ENCODE assay signal across 1 cellular context in the genomic region with DNA sequence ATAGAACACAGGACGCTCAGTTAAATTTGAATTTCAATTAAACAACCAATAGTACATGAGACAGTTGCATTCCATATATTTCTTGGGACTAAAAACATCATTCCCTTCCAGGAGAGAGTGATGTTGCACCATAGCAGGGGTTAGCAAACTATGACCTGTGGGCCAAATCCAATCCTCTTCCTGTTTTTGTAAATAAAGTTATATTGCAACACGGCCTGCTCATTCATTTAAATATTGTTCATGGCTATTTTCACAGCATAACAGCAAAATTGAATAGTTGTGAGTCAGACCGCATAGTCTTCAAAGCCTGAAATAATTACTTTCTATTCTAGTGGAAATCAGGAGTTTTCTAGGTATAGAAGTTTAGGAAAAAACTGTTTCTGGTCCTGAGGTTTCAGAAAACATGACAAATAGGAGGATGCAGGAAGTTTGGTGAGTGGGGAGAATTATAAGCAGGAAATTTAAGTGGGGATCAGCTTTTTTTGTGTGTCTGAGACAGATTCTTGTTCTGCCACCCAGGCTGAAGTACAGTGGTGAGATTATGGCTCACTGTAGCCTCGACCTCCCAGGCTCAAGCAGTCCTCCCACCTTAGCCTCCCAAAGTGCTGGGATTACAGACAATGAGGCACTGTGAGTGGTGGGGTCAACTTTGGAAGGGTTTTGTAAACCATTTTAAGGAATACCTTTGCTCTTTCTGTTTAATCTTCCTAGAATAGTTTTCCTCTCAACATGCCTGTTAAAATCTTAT.
TF ChIP-seq lines count a peak whose summit lies in the region.

No MANE protein-coding gene starts in this region.

TF ChIP-seq in HepG2, 621 proteins besides CTCF, POLR2A, EP300 and RAD21 (continued from another document and continues in another):
- TF ChIP-seq ZNF660 (CRISPR knock-in tag; IDR thresholded peaks at IDR 0.05; ENCODE audit: borderline replicate concordance, low read depth) (no peak), CSRNP2 (CRISPR knock-in tag; conservative IDR thresholded peaks at IDR 0.05; ENCODE audit: low read depth) (no peak), ZBTB1 (CRISPR knock-in tag; IDR thresholded peaks at IDR 0.05; ENCODE audit: borderline replicate concordance) (no peak), CREB3 (CRISPR knock-in tag; IDR thresholded peaks at IDR 0.05) (no peak), ZNF891 (CRISPR knock-in tag; IDR thresholded peaks at IDR 0.05) (no peak), TFAP4 (IDR thresholded peaks at IDR 0.05; ENCODE audit: borderline replicate concordance, low read depth) (no peak), ZIK1 (CRISPR knock-in tag; IDR thresholded peaks at IDR 0.05; ENCODE audit: borderline replicate concordance, low read depth) (no peak), HIVEP1 (CRISPR knock-in tag; IDR thresholded peaks at IDR 0.05) (no peak), SIN3B (IDR thresholded peaks at IDR 0.05; ENCODE audit: low read length) (no peak), ZNF674 (CRISPR knock-in tag; IDR thresholded peaks at IDR 0.05; ENCODE audit: low read depth) (no peak), KDM4B (CRISPR knock-in tag; IDR thresholded peaks at IDR 0.05) (no peak), SRF (IDR thresholded peaks at IDR 0.05; ENCODE audit: low read depth, low read length) (no peak), ZNF484 (CRISPR knock-in tag; IDR thresholded peaks at IDR 0.05; ENCODE audit: borderline replicate concordance, low read depth) (no peak), MTA1 (CRISPR knock-in tag; IDR thresholded peaks at IDR 0.05; ENCODE audit: borderline replicate concordance) (no peak), EHMT2 (IDR thresholded peaks at IDR 0.05; ENCODE audit: borderline replicate concordance, low read depth, low read length) (no peak), IKZF1 (IDR thresholded peaks at IDR 0.05) (no peak), RFX5 (IDR thresholded peaks at IDR 0.05; ENCODE audit: low read depth, low read length) (no peak), CENPT (CRISPR knock-in tag; IDR thresholded peaks at IDR 0.05; ENCODE audit: low read depth) (no peak), EZH2 (conservative IDR thresholded peaks at IDR 0.05; ENCODE audit: low read depth, low read length) (no peak), E2F5 (CRISPR knock-in tag; conservative IDR thresholded peaks at IDR 0.05) (no peak), KDM5B (CRISPR knock-in tag; IDR thresholded peaks at IDR 0.05; ENCODE audit: borderline replicate concordance) (no peak), MZF1 (CRISPR knock-in tag; IDR thresholded peaks at IDR 0.05; ENCODE audit: borderline replicate concordance) (no peak), TEAD2 (CRISPR knock-in tag; IDR thresholded peaks at IDR 0.05) (no peak), ZNF720 (CRISPR knock-in tag; IDR thresholded peaks at IDR 0.05) (no peak), SIX1 (CRISPR knock-in tag; IDR thresholded peaks at IDR 0.05; ENCODE audit: borderline replicate concordance) (no peak), ARID2 (CRISPR knock-in tag; IDR thresholded peaks at IDR 0.05; ENCODE audit: borderline replicate concordance) (no peak), ZNF276 (CRISPR knock-in tag; IDR thresholded peaks at IDR 0.05; ENCODE audit: low read depth) (no peak), ZNF496 (CRISPR knock-in tag; IDR thresholded peaks at IDR 0.05; ENCODE audit: insufficient replicate concordance) (no peak), BRF2 (CRISPR knock-in tag; IDR thresholded peaks at IDR 0.05) (no peak), ZNF652 (CRISPR knock-in tag; IDR thresholded peaks at IDR 0.05; ENCODE audit: borderline replicate concordance, low read depth) (no peak), REXO4 (CRISPR knock-in tag; IDR thresholded peaks at IDR 0.05; ENCODE audit: borderline replicate concordance) (no peak), HOXA9 (CRISPR knock-in tag; IDR thresholded peaks at IDR 0.05; ENCODE audit: borderline replicate concordance) (no peak), ZNF556 (CRISPR knock-in tag; IDR thresholded peaks at IDR 0.05; ENCODE audit: borderline replicate concordance) (0 out of 2 replicates have a peak, but pooled peaks have one; percentile 43), ZNF572 (CRISPR knock-in tag; IDR thresholded peaks at IDR 0.05) (no peak)
- TF ChIP-seq, protein P1, sequence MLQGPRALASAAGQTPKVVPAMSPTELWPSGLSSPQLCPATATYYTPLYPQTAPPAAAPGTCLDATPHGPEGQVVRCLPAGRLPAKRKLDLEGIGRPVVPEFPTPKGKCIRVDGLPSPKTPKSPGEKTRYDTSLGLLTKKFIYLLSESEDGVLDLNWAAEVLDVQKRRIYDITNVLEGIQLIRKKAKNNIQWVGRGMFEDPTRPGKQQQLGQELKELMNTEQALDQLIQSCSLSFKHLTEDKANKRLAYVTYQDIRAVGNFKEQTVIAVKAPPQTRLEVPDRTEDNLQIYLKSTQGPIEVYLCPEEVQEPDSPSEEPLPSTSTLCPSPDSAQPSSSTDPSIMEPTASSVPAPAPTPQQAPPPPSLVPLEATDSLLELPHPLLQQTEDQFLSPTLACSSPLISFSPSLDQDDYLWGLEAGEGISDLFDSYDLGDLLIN (CRISPR knock-in tag; IDR thresholded peaks at IDR 0.05; ENCODE audit: borderline replicate concordance), result no peak
- TF ChIP-seq, protein P2, sequence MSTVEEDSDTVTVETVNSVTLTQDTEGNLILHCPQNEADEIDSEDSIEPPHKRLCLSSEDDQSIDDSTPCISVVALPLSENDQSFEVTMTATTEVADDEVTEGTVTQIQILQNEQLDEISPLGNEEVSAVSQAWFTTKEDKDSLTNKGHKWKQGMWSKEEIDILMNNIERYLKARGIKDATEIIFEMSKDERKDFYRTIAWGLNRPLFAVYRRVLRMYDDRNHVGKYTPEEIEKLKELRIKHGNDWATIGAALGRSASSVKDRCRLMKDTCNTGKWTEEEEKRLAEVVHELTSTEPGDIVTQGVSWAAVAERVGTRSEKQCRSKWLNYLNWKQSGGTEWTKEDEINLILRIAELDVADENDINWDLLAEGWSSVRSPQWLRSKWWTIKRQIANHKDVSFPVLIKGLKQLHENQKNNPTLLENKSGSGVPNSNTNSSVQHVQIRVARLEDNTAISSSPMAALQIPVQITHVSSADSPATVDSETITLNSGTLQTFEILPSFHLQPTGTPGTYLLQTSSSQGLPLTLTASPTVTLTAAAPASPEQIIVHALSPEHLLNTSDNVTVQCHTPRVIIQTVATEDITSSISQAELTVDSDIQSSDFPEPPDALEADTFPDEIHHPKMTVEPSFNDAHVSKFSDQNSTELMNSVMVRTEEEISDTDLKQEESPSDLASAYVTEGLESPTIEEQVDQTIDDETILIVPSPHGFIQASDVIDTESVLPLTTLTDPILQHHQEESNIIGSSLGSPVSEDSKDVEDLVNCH (CRISPR knock-in tag; IDR thresholded peaks at IDR 0.05), result no peak
- TF ChIP-seq, protein P3, sequence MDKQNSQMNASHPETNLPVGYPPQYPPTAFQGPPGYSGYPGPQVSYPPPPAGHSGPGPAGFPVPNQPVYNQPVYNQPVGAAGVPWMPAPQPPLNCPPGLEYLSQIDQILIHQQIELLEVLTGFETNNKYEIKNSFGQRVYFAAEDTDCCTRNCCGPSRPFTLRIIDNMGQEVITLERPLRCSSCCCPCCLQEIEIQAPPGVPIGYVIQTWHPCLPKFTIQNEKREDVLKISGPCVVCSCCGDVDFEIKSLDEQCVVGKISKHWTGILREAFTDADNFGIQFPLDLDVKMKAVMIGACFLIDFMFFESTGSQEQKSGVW (CRISPR knock-in tag; IDR thresholded peaks at IDR 0.05; ENCODE audit: borderline replicate concordance), result no peak
- TF ChIP-seq, protein P4, sequence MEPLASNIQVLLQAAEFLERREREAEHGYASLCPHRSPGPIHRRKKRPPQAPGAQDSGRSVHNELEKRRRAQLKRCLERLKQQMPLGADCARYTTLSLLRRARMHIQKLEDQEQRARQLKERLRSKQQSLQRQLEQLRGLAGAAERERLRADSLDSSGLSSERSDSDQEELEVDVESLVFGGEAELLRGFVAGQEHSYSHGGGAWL (CRISPR knock-in tag; IDR thresholded peaks at IDR 0.05), result no peak
- TF ChIP-seq, protein P5, sequence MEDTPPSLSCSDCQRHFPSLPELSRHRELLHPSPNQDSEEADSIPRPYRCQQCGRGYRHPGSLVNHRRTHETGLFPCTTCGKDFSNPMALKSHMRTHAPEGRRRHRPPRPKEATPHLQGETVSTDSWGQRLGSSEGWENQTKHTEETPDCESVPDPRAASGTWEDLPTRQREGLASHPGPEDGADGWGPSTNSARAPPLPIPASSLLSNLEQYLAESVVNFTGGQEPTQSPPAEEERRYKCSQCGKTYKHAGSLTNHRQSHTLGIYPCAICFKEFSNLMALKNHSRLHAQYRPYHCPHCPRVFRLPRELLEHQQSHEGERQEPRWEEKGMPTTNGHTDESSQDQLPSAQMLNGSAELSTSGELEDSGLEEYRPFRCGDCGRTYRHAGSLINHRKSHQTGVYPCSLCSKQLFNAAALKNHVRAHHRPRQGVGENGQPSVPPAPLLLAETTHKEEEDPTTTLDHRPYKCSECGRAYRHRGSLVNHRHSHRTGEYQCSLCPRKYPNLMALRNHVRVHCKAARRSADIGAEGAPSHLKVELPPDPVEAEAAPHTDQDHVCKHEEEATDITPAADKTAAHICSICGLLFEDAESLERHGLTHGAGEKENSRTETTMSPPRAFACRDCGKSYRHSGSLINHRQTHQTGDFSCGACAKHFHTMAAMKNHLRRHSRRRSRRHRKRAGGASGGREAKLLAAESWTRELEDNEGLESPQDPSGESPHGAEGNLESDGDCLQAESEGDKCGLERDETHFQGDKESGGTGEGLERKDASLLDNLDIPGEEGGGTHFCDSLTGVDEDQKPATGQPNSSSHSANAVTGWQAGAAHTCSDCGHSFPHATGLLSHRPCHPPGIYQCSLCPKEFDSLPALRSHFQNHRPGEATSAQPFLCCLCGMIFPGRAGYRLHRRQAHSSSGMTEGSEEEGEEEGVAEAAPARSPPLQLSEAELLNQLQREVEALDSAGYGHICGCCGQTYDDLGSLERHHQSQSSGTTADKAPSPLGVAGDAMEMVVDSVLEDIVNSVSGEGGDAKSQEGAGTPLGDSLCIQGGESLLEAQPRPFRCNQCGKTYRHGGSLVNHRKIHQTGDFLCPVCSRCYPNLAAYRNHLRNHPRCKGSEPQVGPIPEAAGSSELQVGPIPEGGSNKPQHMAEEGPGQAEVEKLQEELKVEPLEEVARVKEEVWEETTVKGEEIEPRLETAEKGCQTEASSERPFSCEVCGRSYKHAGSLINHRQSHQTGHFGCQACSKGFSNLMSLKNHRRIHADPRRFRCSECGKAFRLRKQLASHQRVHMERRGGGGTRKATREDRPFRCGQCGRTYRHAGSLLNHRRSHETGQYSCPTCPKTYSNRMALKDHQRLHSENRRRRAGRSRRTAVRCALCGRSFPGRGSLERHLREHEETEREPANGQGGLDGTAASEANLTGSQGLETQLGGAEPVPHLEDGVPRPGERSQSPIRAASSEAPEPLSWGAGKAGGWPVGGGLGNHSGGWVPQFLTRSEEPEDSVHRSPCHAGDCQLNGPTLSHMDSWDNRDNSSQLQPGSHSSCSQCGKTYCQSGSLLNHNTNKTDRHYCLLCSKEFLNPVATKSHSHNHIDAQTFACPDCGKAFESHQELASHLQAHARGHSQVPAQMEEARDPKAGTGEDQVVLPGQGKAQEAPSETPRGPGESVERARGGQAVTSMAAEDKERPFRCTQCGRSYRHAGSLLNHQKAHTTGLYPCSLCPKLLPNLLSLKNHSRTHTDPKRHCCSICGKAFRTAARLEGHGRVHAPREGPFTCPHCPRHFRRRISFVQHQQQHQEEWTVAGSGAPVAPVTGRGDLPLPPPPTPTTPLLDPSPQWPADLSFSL (CRISPR knock-in tag; IDR thresholded peaks at IDR 0.05), result no peak
